Comparison of ENCODE assay signal across 11 cellular contexts in the genomic region with DNA sequence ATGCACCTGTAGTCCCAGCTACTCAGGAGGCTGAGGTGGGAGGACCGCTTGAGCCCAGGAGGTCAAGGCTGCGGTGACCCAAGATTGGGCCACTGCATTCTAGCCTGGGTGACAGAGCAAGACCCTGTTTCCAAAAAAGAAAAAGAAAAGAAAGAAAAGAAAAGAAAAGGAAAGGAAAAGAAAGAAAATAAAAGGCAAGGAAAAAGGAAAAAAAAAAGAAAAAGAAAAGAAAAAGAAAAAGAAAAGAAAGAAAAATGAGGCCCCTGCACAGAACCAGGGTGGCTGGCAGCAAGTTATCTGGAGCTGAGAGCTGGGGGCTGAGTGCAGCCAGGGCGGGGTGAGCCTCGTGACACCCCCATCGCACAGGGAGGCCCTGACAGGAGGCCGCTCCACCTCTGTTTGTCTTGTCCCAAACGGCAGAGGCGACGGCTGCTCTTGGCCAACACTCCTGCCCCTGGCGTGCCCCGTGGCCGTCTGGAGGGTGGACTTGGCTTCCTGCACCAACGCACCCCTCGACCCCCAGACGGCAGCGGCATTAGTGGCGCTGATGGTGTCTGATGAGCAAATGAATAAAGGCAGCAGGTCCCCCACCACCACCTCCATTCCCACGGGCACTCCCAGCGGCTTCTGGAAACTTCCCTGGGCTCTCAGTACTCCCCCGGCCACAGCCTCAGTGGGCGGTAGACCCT. TPM values are rescaled to one million over a fixed set of nuclear protein-coding genes. Genes with fewer than 3 reads are reported as not detected.
DNase-seq lines count a peak whose midpoint lies in the region; ATAC-seq and TF ChIP-seq lines count a peak whose summit lies in the region.
"Had no signal": no experiment of that assay in that cellular context is flagged by ENCODE, and none has a peak within 500 bp of the region (broad histone marks: within the 10 kb centered on the region; RNA-seq: fewer than 3 reads in every experiment).

No MANE protein-coding gene starts in this region.

- no peak overlapping the region for H3K4me2 ChIP-seq in SK-N-SH
- peak overlapping the region; percentile 90 for H3K4me2 ChIP-seq in mesenchymal stem cell (ENCODE audit: low read length, poor library complexity, severe bottlenecking)

- H3K4me1 ChIP-seq in SK-N-SH (ENCODE audit: control insufficient read depth in 1 of 2, insufficient read depth in 2 of 2, low read depth in 1 of 2, low read length in 1 of 2) (peaks cover 7 to 13% of the 10 kb centered on the region in 2 experiments; a peak in 3 of 4 replicates), mesenchymal stem cell (ENCODE audit: control insufficient read depth, insufficient read depth, low read depth, low read length) (peaks cover 34% of the 10 kb centered on the region)
- peaks cover 13% of the 10 kb centered on the region for H3K4me1 ChIP-seq in CD8-positive, alpha-beta memory T cell (ENCODE audit: insufficient read depth, low read length)

- no peaks in the 10 kb centered on the region for H3K9me3 ChIP-seq in SK-N-SH
- H3K9me3 ChIP-seq in mesenchymal stem cell (ENCODE audit: control insufficient read depth, low read length): no peaks in the 10 kb centered on the region
- H3K9me3 ChIP-seq in CD8-positive, alpha-beta memory T cell (ENCODE audit: low read length): no peaks in the 10 kb centered on the region

- H4K20me1 ChIP-seq in SK-N-SH (ENCODE audit: insufficient read depth): 0 out of 2 replicates have a peak, but pooled peaks cover 2% of the 10 kb centered on the region

- H3F3A ChIP-seq in SK-N-SH (replicated peaks; ENCODE audit: insufficient read depth): peaks cover 7% of the 10 kb centered on the region

- H3K27me3 Mint-ChIP-seq in CD8-positive, alpha-beta memory T cell: peaks cover 0 to 2% of the 10 kb centered on the region in 2 donors

- POLR2A ChIA-PET in SK-N-SH (lab: Yijun Ruan, JAX): no interaction called here
- POLR2A ChIA-PET in CD8-positive, alpha-beta memory T cell (lab: Charles Lee): no interaction called here

- TF ChIP-seq CTCF in SK-N-SH (IDR thresholded peaks at IDR 0.05): no peak
- TF ChIP-seq CTCF in coronary artery (IDR thresholded peaks at IDR 0.05): no peak

- peaks cover 4% of the 10 kb centered on the region; the same call in 1 of the 2 replicates for H3K79me2 ChIP-seq in SK-N-SH (ENCODE audit: insufficient read depth)

- ATAC-seq in SK-N-SH treated with all-trans-retinoic acid at 6 μM for 48 hours: peak; percentile 2; the same call in 2 of the 3 replicates

- H3K4me3 ChIP-seq in SK-N-SH (ENCODE audit: low read depth in 2 of 2, low read length in 1 of 2) (no peak overlapping the region), coronary artery (peak overlapping the region; percentile 68), mesenchymal stem cell (ENCODE audit: insufficient read depth in 1 of 2, low read depth in 1 of 2, low read length in 2 of 2) (peak overlapping the region in 1 of 2 experiments; percentile 24)
- no peak overlapping the region for H3K4me3 ChIP-seq in CD8-positive, alpha-beta memory T cell (ENCODE audit: low read length)
- H3K4me3 ChIP-seq: lung had no signal

- H3K4me1 Mint-ChIP-seq in CD8-positive, alpha-beta memory T cell: peaks cover 3 to 6% (median 4%) of the 10 kb centered on the region in 3 donors

- H3K18ac ChIP-seq in mesenchymal stem cell (ENCODE audit: low read depth in 1 of 2, low read length in 2 of 2): no peak overlapping the region

- no peak overlapping the region for H3K27ac Mint-ChIP-seq in CD8-positive, alpha-beta memory T cell
- H3K27ac Mint-ChIP-seq: activated naive CD4-positive, alpha-beta T cell treated with anti-CD3 and anti-CD28 coated beads, Interleukin-2, amount 50 U/mL, for 72 hours had no signal

- H2AK5ac ChIP-seq in mesenchymal stem cell (ENCODE audit: low read length, severe bottlenecking): peak overlapping the region; percentile 37

- peak overlapping the region in 3 of 7 donors; percentile 35 to 56 (median 39) for H3K4me3 Mint-ChIP-seq in CD8-positive, alpha-beta memory T cell

- peaks cover 0 to 6% (median 6%) of the 10 kb centered on the region in 3 donors for H3K36me3 Mint-ChIP-seq in CD8-positive, alpha-beta memory T cell

- TF ChIP-seq EP300 in SK-N-SH (IDR thresholded peaks at IDR 0.05; ENCODE audit: borderline replicate concordance in 1 of 2, low read depth in 1 of 2, low read length in 1 of 2): no peak

- H4K91ac ChIP-seq in mesenchymal stem cell (ENCODE audit: low read length): peak overlapping the region; percentile 18

- peak overlapping the region; percentile 7 for H4K8ac ChIP-seq in mesenchymal stem cell (ENCODE audit: low read length)

- H2BK15ac ChIP-seq in mesenchymal stem cell (ENCODE audit: low read depth, poor library complexity, severe bottlenecking): no peak overlapping the region

- H3K14ac ChIP-seq in mesenchymal stem cell (ENCODE audit: low read length in 2 of 2): peak overlapping the region in 1 of 2 experiments; percentile 11

- H3K27me3 ChIP-seq in SK-N-SH (ENCODE audit: insufficient read depth): no peaks in the 10 kb centered on the region
- no peaks in the 10 kb centered on the region for H3K27me3 ChIP-seq in mesenchymal stem cell (ENCODE audit: control insufficient read depth in 1 of 2, insufficient read depth in 1 of 2, low read length in 2 of 2)
- no peaks in the 10 kb centered on the region for H3K27me3 ChIP-seq in CD8-positive, alpha-beta memory T cell (ENCODE audit: insufficient read depth, low read length, poor library complexity, severe bottlenecking)

- H3K36me3 ChIP-seq in SK-N-SH (replicated peaks in 1 of 2; ENCODE audit: control insufficient read depth in 1 of 2, insufficient read depth in 2 of 2, low read length in 1 of 2) (no peaks in the 10 kb centered on the region), mesenchymal stem cell (ENCODE audit: control insufficient read depth in 1 of 2, insufficient read depth in 2 of 2, low read depth in 1 of 2, low read length in 2 of 2) (peaks cover 0 to 19% of the 10 kb centered on the region in 2 experiments)
- no peaks in the 10 kb centered on the region for H3K36me3 ChIP-seq in CD8-positive, alpha-beta memory T cell (ENCODE audit: insufficient read depth, low read length)

- H2BK5ac ChIP-seq in mesenchymal stem cell (ENCODE audit: low read depth, low read length, poor library complexity, severe bottlenecking): no peak overlapping the region

- H3K79me1 ChIP-seq in mesenchymal stem cell (replicated peaks; ENCODE audit: low read length, poor library complexity, severe bottlenecking): peaks cover 31% of the 10 kb centered on the region

- no peaks in the 10 kb centered on the region for H3K9me2 ChIP-seq in SK-N-SH

- H3K27ac ChIP-seq in SK-N-SH (ENCODE audit: low read depth in 2 of 2, low read length in 1 of 2) (no peak overlapping the region), coronary artery (peak overlapping the region in 1 of 2 donors; percentile 75), mesenchymal stem cell (ENCODE audit: low read length, poor library complexity, severe bottlenecking) (no peak overlapping the region), temporal lobe (ENCODE audit: low read depth, low read length) (peak overlapping the region; percentile 9)
- H3K27ac ChIP-seq in CD8-positive, alpha-beta memory T cell (ENCODE audit: low read depth, low read length): no peak overlapping the region
- H3K27ac ChIP-seq: 22Rv1 had no signal

- no peak overlapping the region for H2BK120ac ChIP-seq in mesenchymal stem cell (ENCODE audit: low read depth, low read length)

- WGBS in SK-N-SH (ENCODE audit: low lambda C conversion rate): 89% methylated on average over 18 of the region's 21 CpGs
- 75% methylated on average over 18 of the region's 21 CpGs for WGBS in mesenchymal stem cell

- no peaks in the 10 kb centered on the region for H3K9me3 Mint-ChIP-seq in CD8-positive, alpha-beta memory T cell

- H3K4ac ChIP-seq in mesenchymal stem cell (ENCODE audit: low read depth in 1 of 2, low read length in 2 of 2): peak overlapping the region in 1 of 2 experiments; percentile 6

- CTCF ChIA-PET in SK-N-SH (lab: Yijun Ruan, JAX): interaction anchor here (1.5 kb wide), 1 partner anchor 119 kb away, joined by 5 read pairs; no protein-coding TSS in a partner anchor
- CTCF ChIA-PET in CD8-positive, alpha-beta memory T cell (lab: Charles Lee): no interaction called here

- H3K9ac ChIP-seq in SK-N-SH (no peak overlapping the region), mesenchymal stem cell (ENCODE audit: low read length) (peak overlapping the region; percentile 43)

- H2BK12ac ChIP-seq in mesenchymal stem cell (ENCODE audit: low read length in 2 of 2): peak overlapping the region in 1 of 2 experiments; percentile 69

- H2AFZ ChIP-seq in SK-N-SH (ENCODE audit: low read depth): no peak overlapping the region
- H2AFZ ChIP-seq in mesenchymal stem cell (ENCODE audit: low read depth, low read length): no peak overlapping the region

- H3K23ac ChIP-seq in mesenchymal stem cell (ENCODE audit: low read length in 2 of 2): no peak overlapping the region

- TF ChIP-seq RAD21 in SK-N-SH (IDR thresholded peaks at IDR 0.05; ENCODE audit: low read length): no peak

- DNase-seq in SK-N-SH (no peak), coronary artery (ENCODE audit: low spot score) (no peak), mesenchymal stem cell (no peak), NCI-H526 (lab: John Stamatoyannopoulos, UW) (no peak), cerebellum (ENCODE audit: low spot score) (no peak)
- DNase-seq in CD8-positive, alpha-beta memory T cell: no peak

RNA-seq across cellular contexts. Expression of gene EXD3, which starts 16.7 kb away (rescaled TPM):
- polyA plus RNA-seq in SK-N-SH (2012; rRNA removed): 11.5 and 14.2 TPM in 2 replicates
- 5.2 and 7.4 TPM in 2 replicates for polyA plus RNA-seq in SK-N-SH (2012; cell fraction: cytosol; rRNA removed)
- 50.1 and 63.9 TPM in 2 replicates for polyA plus RNA-seq in SK-N-SH (2012; cell fraction: nucleus; rRNA removed)
- 7.1 TPM for polyA plus RNA-seq in mesenchymal stem cell (2013, experiment 1 of 2)
- 7.2 TPM for polyA plus RNA-seq in mesenchymal stem cell (2013, experiment 2 of 2)
- total RNA-seq in temporal lobe: 14.0 TPM
- 1 to 10 TPM; 4.8 to 6.6 TPM for total RNA-seq in CD8-positive, alpha-beta memory T cell
- 6.7 TPM for polyA plus RNA-seq in CD8-positive, alpha-beta memory T cell
- total RNA-seq in cerebellum: 15.2 TPM

RNA-seq across cellular contexts. Expression of gene NOXA1, which starts 17.0 kb away (rescaled TPM):
- 0.39 and 0.67 TPM in 2 replicates for polyA plus RNA-seq in SK-N-SH (2012; rRNA removed)
- polyA plus RNA-seq in SK-N-SH (2012; cell fraction: cytosol; rRNA removed): 0.12 and 0.22 TPM in 2 replicates
- 5.1 and 9.4 TPM in 2 replicates for polyA plus RNA-seq in SK-N-SH (2012; cell fraction: nucleus; rRNA removed)
- 0.21 TPM for polyA plus RNA-seq in mesenchymal stem cell (2013, experiment 1 of 2)
- 0.14 TPM for polyA plus RNA-seq in mesenchymal stem cell (2013, experiment 2 of 2)
- total RNA-seq in temporal lobe (2.0 TPM), cerebellum (1.5 TPM)
- under 1 TPM; 0.66 to 0.74 TPM for total RNA-seq in CD8-positive, alpha-beta memory T cell
- polyA plus RNA-seq in CD8-positive, alpha-beta memory T cell: 1.3 TPM

RNA-seq across cellular contexts. Expression of gene ENTPD8, which starts 34.9 kb away (rescaled TPM):
- polyA plus RNA-seq in SK-N-SH (2012; rRNA removed): 0.18 and 0.30 TPM in 2 replicates
- 0.03 and 0.12 TPM in 2 replicates for polyA plus RNA-seq in SK-N-SH (2012; cell fraction: cytosol; rRNA removed)
- 2.2 and 2.6 TPM in 2 replicates for polyA plus RNA-seq in SK-N-SH (2012; cell fraction: nucleus; rRNA removed)
- polyA plus RNA-seq in mesenchymal stem cell (2013, experiment 1 of 2): 0.01 TPM
- 0.03 TPM for polyA plus RNA-seq in mesenchymal stem cell (2013, experiment 2 of 2)
- not detected for total RNA-seq in temporal lobe
- total RNA-seq in CD8-positive, alpha-beta memory T cell: not detected
- polyA plus RNA-seq in CD8-positive, alpha-beta memory T cell: not detected
- 0.09 TPM for total RNA-seq in cerebellum
- total RNA-seq: activated naive CD4-positive, alpha-beta T cell treated with anti-CD3 and anti-CD28 coated beads, Interleukin-2, amount 50 U/mL, for 72 hours had no signal

RNA-seq across cellular contexts. Expression of gene NSMF, which starts 52.9 kb away (rescaled TPM):
- polyA plus RNA-seq in SK-N-SH (2012; rRNA removed): 58.6 and 58.8 TPM in 2 replicates
- polyA plus RNA-seq in SK-N-SH (2012; cell fraction: cytosol; rRNA removed): 23.7 and 36.2 TPM in 2 replicates
- 185 and 220 TPM in 2 replicates for polyA plus RNA-seq in SK-N-SH (2012; cell fraction: nucleus; rRNA removed)
- 30.2 TPM for polyA plus RNA-seq in mesenchymal stem cell (2013, experiment 1 of 2)
- polyA plus RNA-seq in mesenchymal stem cell (2013, experiment 2 of 2): 30.0 TPM
- total RNA-seq in temporal lobe (57.0 TPM), cerebellum (26.7 TPM)
- 10 to 100 TPM; 40.9 to 42.8 TPM for total RNA-seq in CD8-positive, alpha-beta memory T cell
- polyA plus RNA-seq in CD8-positive, alpha-beta memory T cell: 15.4 TPM
